9 cellular contexts compared by ENCODE assay signal in the genomic region with DNA sequence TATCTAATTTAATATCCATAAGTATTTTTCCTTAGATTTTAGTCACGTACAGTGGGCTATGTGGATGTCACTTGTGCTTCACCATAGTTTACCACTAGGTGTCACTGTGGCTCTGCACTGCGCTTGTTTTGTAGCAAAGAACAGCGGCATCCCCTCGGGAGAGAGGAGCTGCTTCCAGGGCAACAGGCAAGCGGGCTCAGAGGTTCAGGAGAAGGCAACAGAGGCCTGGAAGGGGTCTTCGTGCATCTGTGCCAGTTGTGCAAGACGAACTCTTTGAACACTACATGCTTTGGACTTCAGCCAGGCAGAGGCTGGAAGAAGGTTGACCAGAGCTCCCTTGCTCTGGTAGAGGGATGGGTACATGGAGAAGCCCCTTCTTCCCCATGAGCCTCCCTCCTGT. TPM values are rescaled to one million over a fixed set of nuclear protein-coding genes. Genes with fewer than 3 reads are reported as not detected.
DNase-seq lines count a peak whose midpoint lies in the region; ATAC-seq, FAIRE-seq and TF ChIP-seq lines count a peak whose summit lies in the region.
"Had no signal": no experiment of that assay in that cellular context is flagged by ENCODE, and none has a peak within 500 bp of the region (broad histone marks: within the 10 kb centered on the region; RNA-seq: fewer than 3 reads in every experiment).

No MANE protein-coding gene starts in this region.

- H3K9me1 ChIP-seq in K562 (ENCODE audit: control insufficient read depth, insufficient read depth, low read length) = no peaks in the 10 kb centered on the region

- peaks cover 4% of the 10 kb centered on the region for H3K36me3 Mint-ChIP-seq in CD4-positive, alpha-beta T cell (ENCODE audit: low read depth)
- peaks cover 4 to 10% (median 5%) of the 10 kb centered on the region in 3 donors for H3K36me3 Mint-ChIP-seq in immature natural killer cell
- H3K36me3 Mint-ChIP-seq: IgD-negative memory B cell had no signal

- H2AFZ ChIP-seq in K562 (ENCODE audit: low read depth, low read length) = 0 out of 2 replicates have a peak overlapping the region, but pooled peaks have one; percentile 5

- no peak overlapping the region for H3K4me3 ChIP-seq in K562

- peak; percentile 55 to 68 (median 60) for DNase-seq in CD4-positive, alpha-beta T cell
- DNase-seq in H4 (ENCODE audit: low spot score) (peak; percentile 82), NCI-H2107 treated with DMSO at 0.1 percent for 48 hours (lab: John Stamatoyannopoulos, UW; ENCODE audit: unreplicated experiment) (peak; percentile 75), K562 (ENCODE audit: extremely low read depth in 1 of 4, low spot score in 3 of 4) (peak; percentile 76 to 88 (median 80)), immature natural killer cell (peak; percentile 61 to 70 (median 67))
- DNase-seq in stimulated activated CD4-positive, alpha-beta T cell treated with anti-CD3 and anti-CD28 coated beads, Interleukin-12 subunit alpha, Interleukin-12 subunit beta, amount 100 ng/mL, for 4 hours = peak; percentile 55

- TF ChIP-seq EP300 in K562 (IDR thresholded peaks at IDR 0.05; ENCODE audit: low read length) = 0 out of 2 replicates have a peak, but pooled peaks have one; percentile 13

- H3K4me1 ChIP-seq in K562 (replicated peaks in 1 of 2; ENCODE audit: control insufficient read depth in 2 of 2, insufficient read depth in 2 of 2, low read length in 2 of 2) = peaks cover 9 to 19% of the 10 kb centered on the region in 2 experiments

- no peaks in the 10 kb centered on the region for H3K79me2 ChIP-seq in K562 (ENCODE audit: control insufficient read depth, insufficient read depth, low read length)

- peaks cover 38% of the 10 kb centered on the region for H3K4me1 Mint-ChIP-seq in CD4-positive, alpha-beta T cell (ENCODE audit: low read depth)
- peaks cover 8 to 24% of the 10 kb centered on the region in 2 donors for H3K4me1 Mint-ChIP-seq in immature natural killer cell

- no peak overlapping the region for H3K27ac Mint-ChIP-seq in CD4-positive, alpha-beta T cell
- H3K27ac Mint-ChIP-seq in immature natural killer cell = peak overlapping the region in 2 of 6 donors; percentile 19 to 65
- H3K27ac Mint-ChIP-seq: IgD-negative memory B cell had no signal

- 3% methylated on average over 7 of the region's 7 CpGs for WGBS in K562 (ENCODE audit: insufficient coverage, low coverage, missing lambda C conversion rate)

- ATAC-seq in CD4-positive, alpha-beta T cell (ENCODE audit: poor library complexity) = peak; percentile 90
- ATAC-seq in K562 = peak; percentile 89
- ATAC-seq in GM18505 (IDR thresholded peaks at IDR 0.05; ENCODE audit: unreplicated experiment) = no peak

- in situ Hi-C loops in K562 (cut with MboI) = loop anchor here (25.0 kb wide), 1 partner anchor 412 kb away; the partner anchor contains the start of genes FTSJ3, PSMC5 and SMARCD2

- H3K27me3 Mint-ChIP-seq in CD4-positive, alpha-beta T cell = no peaks in the 10 kb centered on the region
- H3K27me3 Mint-ChIP-seq in immature natural killer cell (ENCODE audit: low read depth in 3 of 3) = peaks cover 0 to 5% (median 2%) of the 10 kb centered on the region in 3 donors

- no TSS peak for BruUV-seq in K562 (replicated peaks; lab: Mats Ljungman, UMichigan)

- 0 out of 3 replicates have a peak, but pooled peaks cover 2% of the 10 kb centered on the region for H3K36me3 ChIP-seq in K562 (ENCODE audit: control insufficient read depth, insufficient read depth, low read length)

- POLR2A ChIA-PET in CD4-positive, alpha-beta T cell (lab: Charles Lee) = interaction anchor here (0.6 to 5.7 kb wide), 15 partner anchors 9 to 273 kb away, joined by 3 to 31 read pairs (median 3); partner anchors contain the start of genes ACE and MAP3K3
- POLR2A ChIA-PET in K562 (lab: Yijun Ruan, JAX) = interaction anchor here (0.6 to 2.4 kb wide), 14 partner anchors 10 to 254 kb away, joined by 3 to 13 read pairs (median 4); partner anchors contain the start of genes CYB561 and DCAF7

- FAIRE-seq in TTC549 (lab: Jason Lieb, UNC) = peak; percentile 88
- FAIRE-seq in K562 (lab: Jason Lieb, UNC) = peak; percentile 92

- peak; percentile 97 for TF ChIP-seq CTCF in CD4-positive, alpha-beta T cell (IDR thresholded peaks at IDR 0.05)
- TF ChIP-seq CTCF in K562 (IDR thresholded peaks at IDR 0.05 in 2 of 3, conservative IDR thresholded peaks at IDR 0.05 in 1 of 3; ENCODE audit: insufficient read depth in 2 of 3, low read depth in 1 of 3, low read length in 3 of 3) = peak; percentile 91 to 96 (median 94)

- no peaks in the 10 kb centered on the region for H3K9me3 ChIP-seq in CD4-positive, alpha-beta T cell (ENCODE audit: control insufficient read depth, low read length)
- H3K9me3 ChIP-seq in K562 (replicated peaks; ENCODE audit: control insufficient read depth, insufficient read depth, low read depth, low read length) = no peaks in the 10 kb centered on the region

- intact Hi-C loops in CD4-positive, alpha-beta T cell (cut with DNase I, micrococcal nuclease) = loop anchor here (1.0 to 10.0 kb wide), 4 partner anchors 54 to 409 kb away; no protein-coding TSS in a partner anchor
- intact Hi-C loops in K562 (cut with micrococcal nuclease) = loop anchor here (1.0 to 5.0 kb wide), 3 partner anchors 54 to 272 kb away; no protein-coding TSS in a partner anchor

- H3K27me3 ChIP-seq in CD4-positive, alpha-beta T cell (ENCODE audit: control insufficient read depth, insufficient read depth, low read length) = no peaks in the 10 kb centered on the region
- H3K27me3 ChIP-seq in K562 (ENCODE audit: control insufficient read depth in 2 of 2, insufficient read depth in 2 of 2, low read length in 2 of 2) = no peaks in the 10 kb centered on the region

- TF ChIP-seq RAD21 in K562 (CRISPR knock-in tag; conservative IDR thresholded peaks at IDR 0.05 in 1 of 2, IDR thresholded peaks at IDR 0.05 in 1 of 2) = peak; percentile 98

- no peaks in the 10 kb centered on the region for H4K20me1 ChIP-seq in K562 (replicated peaks; ENCODE audit: control insufficient read depth, insufficient read depth, low read length)

- CTCF ChIA-PET in CD4-positive, alpha-beta T cell (lab: Charles Lee) = interaction anchor here (0.6 to 3.4 kb wide), 29 partner anchors 10 to 422 kb away, joined by 3 to 70 read pairs (median 5); partner anchors contain the start of genes ACE, CYB561, MAP3K3 and TACO1
- CTCF ChIA-PET in K562 (lab: Yijun Ruan, JAX; ENCODE audit: low intra/inter-chr PET ratio) = interaction anchor here (0.6 to 4.3 kb wide), 8 partner anchors 19 to 409 kb away, joined by 3 to 36 read pairs (median 5); partner anchors contain the start of gene ACE

- H3K4me2 ChIP-seq in K562 (ENCODE audit: insufficient read depth, low read length) = no peak overlapping the region

- H3K9me3 Mint-ChIP-seq in CD4-positive, alpha-beta T cell = no peaks in the 10 kb centered on the region
- H3K9me3 Mint-ChIP-seq in immature natural killer cell = no peaks in the 10 kb centered on the region
- H3K9me3 Mint-ChIP-seq: IgD-negative memory B cell had no signal

- TF ChIP-seq POLR2A in K562 (conservative IDR thresholded peaks at IDR 0.05) (no peak), GM18505 (IDR thresholded peaks at IDR 0.05; ENCODE audit: borderline replicate concordance, extremely low read depth, insufficient read depth, insufficient read length) (no peak)

- no peak overlapping the region for H3K4me3 Mint-ChIP-seq in CD4-positive, alpha-beta T cell
- peak overlapping the region in 1 of 5 donors; percentile 20 for H3K4me3 Mint-ChIP-seq in immature natural killer cell

- no peak overlapping the region for H3K27ac ChIP-seq in CD4-positive, alpha-beta T cell (ENCODE audit: low read depth, low read length)
- no peak overlapping the region for H3K27ac ChIP-seq in K562 (ENCODE audit: extremely low read depth, low read depth, low read length)

- no peak overlapping the region for H3K9ac ChIP-seq in K562 (ENCODE audit: insufficient read depth in 1 of 2, low read depth in 2 of 2, low read length in 2 of 2)

RNA-seq across cellular contexts. Expression of gene CYB561, which starts 20.6 kb away (rescaled TPM):
- 10 to 100 TPM; 17.4 to 18.1 TPM for total RNA-seq in CD4-positive, alpha-beta T cell
- total RNA-seq in H4 (2014; rRNA removed; shearing (Covaris generic)) = 29.1 and 30.9 TPM in 2 replicates
- total RNA-seq in K562 (2011; cell fraction: chromatin; rRNA removed; ENCODE audit: low replicate concordance) = 16.5 and 48.0 TPM in 2 replicates
- total RNA-seq in K562 (2011; cell fraction: nucleolus; rRNA removed) = 47.9 and 50.5 TPM in 2 replicates
- 29.9 and 34.5 TPM in 2 replicates for total RNA-seq in K562 (2011; cell fraction: nucleoplasm; rRNA removed)
- total RNA-seq in K562 (2014; rRNA removed) = 21.0 and 25.8 TPM in 2 replicates
- total RNA-seq in K562 (2014; rRNA removed; fragmentation: Illumina TruSeq; extraction: Trizol) = 11.9 and 12.8 TPM in 2 replicates
- 15.8 and 17.4 TPM in 2 replicates for total RNA-seq in K562 (2015; rRNA removed; fragmentation: Illumina TruSeq; extraction: Trizol)
- total RNA-seq in K562 (2021) = 26.3 and 30.8 TPM in 2 replicates
- 15.0 and 16.5 TPM in 2 replicates for polyA plus RNA-seq in K562 (2011; rRNA removed)
- polyA plus RNA-seq in K562 (2011; cell fraction: cytosol; rRNA removed) = 16.0 and 38.6 TPM in 2 replicates
- 19.6 and 33.1 TPM in 2 replicates for polyA plus RNA-seq in K562 (2011; cell fraction: nucleus; rRNA removed)
- 26.4 and 40.7 TPM in 2 replicates for polyA plus RNA-seq in K562 (2012)
- 21.6 and 25.2 TPM in 2 replicates for polyA plus RNA-seq in K562 (2014; fragmentation: Illumina TruSeq; extraction: Trizol)
- polyA plus RNA-seq in K562 (2014; fragmentation: Nextera tagmentation; extraction: Ambion mirVana) = 1 to 10 TPM; 4.0 to 4.9 TPM
- 27.9 and 31.3 TPM in 2 replicates for polyA plus RNA-seq in K562 (2014; rRNA removed)
- polyA minus RNA-seq in K562 (2011; rRNA and poly(A)+ RNA removed) = 7.6 and 10.9 TPM in 2 replicates
- polyA minus RNA-seq in K562 (2011; cell fraction: cytosol; rRNA and poly(A)+ RNA removed) = 16.5 and 26.0 TPM in 2 replicates
- 15.5 and 21.2 TPM in 2 replicates for polyA minus RNA-seq in K562 (2011; cell fraction: nucleus; rRNA and poly(A)+ RNA removed)
- polyA plus RNA-seq in immature natural killer cell = 10 to 100 TPM; 13.7 to 22.4 (median 21.0) TPM

RNA-seq across cellular contexts. Expression of gene ACE, which starts 51.4 kb away (rescaled TPM):
- 10 to 100 TPM in 1 of 2 experiments, 1 to 10 TPM in 1; 7.4 to 10.2 TPM for total RNA-seq in CD4-positive, alpha-beta T cell
- not detected in 2 replicates for total RNA-seq in H4 (2014; rRNA removed; shearing (Covaris generic))
- 7.6 and 13.1 TPM in 2 replicates for total RNA-seq in K562 (2011; cell fraction: chromatin; rRNA removed; ENCODE audit: low replicate concordance)
- total RNA-seq in K562 (2011; cell fraction: nucleolus; rRNA removed) = 8.2 and 9.7 TPM in 2 replicates
- total RNA-seq in K562 (2011; cell fraction: nucleoplasm; rRNA removed) = 6.2 and 6.5 TPM in 2 replicates
- 0.61 and 2.5 TPM in 2 replicates for total RNA-seq in K562 (2014; rRNA removed)
- 0.18 and 0.29 TPM in 2 replicates for total RNA-seq in K562 (2014; rRNA removed; fragmentation: Illumina TruSeq; extraction: Trizol)
- 0.34 and 0.54 TPM in 2 replicates for total RNA-seq in K562 (2015; rRNA removed; fragmentation: Illumina TruSeq; extraction: Trizol)
- total RNA-seq in K562 (2021) = 1.6 and 1.8 TPM in 2 replicates
- polyA plus RNA-seq in K562 (2011; rRNA removed) = 0.22 and 0.29 TPM in 2 replicates
- polyA plus RNA-seq in K562 (2011; cell fraction: cytosol; rRNA removed) = 0.63 and 1.3 TPM in 2 replicates
- polyA plus RNA-seq in K562 (2011; cell fraction: nucleus; rRNA removed) = 0.95 and 3.8 TPM in 2 replicates
- polyA plus RNA-seq in K562 (2012) = 1.7 and 2.6 TPM in 2 replicates
- polyA plus RNA-seq in K562 (2014; fragmentation: Illumina TruSeq; extraction: Trizol) = 0.39 and 0.53 TPM in 2 replicates
- under 1 TPM in 1 of 2 experiments, not detected in 1; 0.07 TPM for polyA plus RNA-seq in K562 (2014; fragmentation: Nextera tagmentation; extraction: Ambion mirVana)
- polyA plus RNA-seq in K562 (2014; rRNA removed) = 0.71 and 1.7 TPM in 2 replicates
- 0.21 and 0.95 TPM in 2 replicates for polyA minus RNA-seq in K562 (2011; rRNA and poly(A)+ RNA removed)
- polyA minus RNA-seq in K562 (2011; cell fraction: cytosol; rRNA and poly(A)+ RNA removed) = 1.2 TPM in 2 replicates
- 1.7 and 3.2 TPM in 2 replicates for polyA minus RNA-seq in K562 (2011; cell fraction: nucleus; rRNA and poly(A)+ RNA removed)
- polyA plus RNA-seq in immature natural killer cell = under 1 TPM in 1 of 3 donors, not detected in 2; 0.28 TPM
